8 cellular contexts compared by ENCODE assay signal in the genomic region with DNA sequence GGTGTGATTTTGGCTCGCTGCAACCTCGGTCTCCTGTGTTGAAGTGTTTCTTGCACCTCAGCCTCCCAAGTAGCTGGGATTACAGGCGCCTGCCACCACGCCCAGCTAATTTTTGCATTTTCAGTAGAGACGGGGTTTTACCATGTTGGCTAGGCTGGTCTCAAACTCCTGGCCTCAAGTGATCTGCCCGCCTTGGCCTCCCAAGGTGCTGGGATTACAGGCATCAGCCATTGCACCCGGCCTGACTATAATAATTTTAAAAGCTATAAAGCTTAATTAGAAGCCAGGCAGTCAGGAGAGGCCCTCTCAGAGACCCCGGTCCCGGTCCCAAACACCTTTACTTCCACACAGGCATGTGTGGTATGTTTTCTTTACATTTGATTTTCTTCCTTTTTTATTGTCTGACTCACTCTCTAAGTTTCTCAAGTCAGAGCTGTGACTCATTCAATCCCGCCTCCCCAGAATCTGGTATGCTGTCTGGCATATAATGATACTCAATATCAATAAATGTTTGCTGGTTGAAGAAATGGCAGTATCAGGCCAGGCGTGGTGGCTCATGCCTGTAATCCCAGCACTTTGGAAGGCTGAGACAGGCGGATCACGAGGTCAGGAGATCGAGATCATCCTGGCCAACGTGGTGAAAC. TPM values are rescaled to one million over a fixed set of nuclear protein-coding genes. Genes with fewer than 3 reads are reported as not detected.
A peak's percentile ranks its signal among the peaks of the same experiment; 100 is the strongest.
DNase-seq lines count a peak whose midpoint lies in the region; ATAC-seq and TF ChIP-seq lines count a peak whose summit lies in the region.
"Not testable (repeated sequence)": the region's sequence is repeated elsewhere in the genome, so short reads cannot be mapped to it uniquely, and the experiment has no call there.

No MANE protein-coding gene starts in this region.

- ATAC-seq in SK-N-SH treated with all-trans-retinoic acid at 6 μM for 48 hours: peak; percentile 89
- ATAC-seq in activated T-cell treated with anti-CD3 and anti-CD28 coated beads, Interleukin-2, amount 50 U/mL, for 4 hours: peak; percentile 89 to 96

- not testable (repeated sequence) for H3K4me3 ChIP-seq in Caco-2 (ENCODE audit: low read depth, low read length); cardiac fibroblast (replicated peaks in 1 of 2; ENCODE audit: low read depth in 2 of 2, low read length in 2 of 2); left ventricle myocardium inferior; retinal pigment epithelial cell (ENCODE audit: low read length); suprapubic skin

- peak; percentile 73 to 83 for DNase-seq in Caco-2
- DNase-seq in LHCN-M2 (ENCODE audit: low read depth): peak; percentile 71
- peak; percentile 47 for DNase-seq in activated T-cell treated with anti-CD3 and anti-CD28 coated beads, Interleukin-2, amount 50 U/mL, for 4 hours
- peak; percentile 62 to 84 for DNase-seq in cardiac fibroblast (ENCODE audit: low read depth in 2 of 2)
- not testable (repeated sequence) for DNase-seq in left ventricle myocardium inferior
- peak; percentile 58 for DNase-seq in retinal pigment epithelial cell (ENCODE audit: low read depth)
- peak; percentile 52 for DNase-seq in suprapubic skin (ENCODE audit: low spot score in 2 of 2)

- peaks cover 49% of the 10 kb centered on the region for H3K4me1 Mint-ChIP-seq in Caco-2 (ENCODE audit: low read depth, unreplicated experiment)
- peaks cover 60% of the 10 kb centered on the region for H3K4me1 Mint-ChIP-seq in activated T-cell treated with anti-CD3 and anti-CD28 coated beads, Interleukin-2, amount 50 U/mL, for 4 hours (ENCODE audit: low read depth)

- H3K27ac ChIP-seq in left ventricle myocardium inferior (replicated peaks) (peak overlapping the region; percentile 71), suprapubic skin (peak overlapping the region; percentile 7)

- H3K27me3 ChIP-seq in Caco-2 (replicated peaks; ENCODE audit: control insufficient read depth, insufficient read depth, low read length); left ventricle myocardium inferior (ENCODE audit: low read depth); suprapubic skin: not testable (repeated sequence)

- POLR2A ChIA-PET in Caco-2 (lab: Charles Lee): interaction anchor here (0.6 to 1.2 kb wide), 3 partner anchors 10 to 132 kb away, joined by 4 to 6 read pairs (median 4); a partner anchor contains a TSS

- peaks cover 64% of the 10 kb centered on the region for H3K36me3 Mint-ChIP-seq in Caco-2 (ENCODE audit: insufficient read depth, unreplicated experiment)
- H3K36me3 Mint-ChIP-seq in activated T-cell treated with anti-CD3 and anti-CD28 coated beads, Interleukin-2, amount 50 U/mL, for 4 hours (ENCODE audit: insufficient read depth): peaks cover 18% of the 10 kb centered on the region

- CTCF ChIA-PET in Caco-2 (lab: Charles Lee): interaction anchor here (0.5 to 1.4 kb wide), 6 partner anchors 32 to 180 kb away, joined by 3 to 4 read pairs (median 4); no protein-coding TSS in a partner anchor

- TF ChIP-seq POLR2A in suprapubic skin (IDR thresholded peaks at IDR 0.05): not testable (repeated sequence)

- H3K9me3 ChIP-seq in Caco-2; left ventricle myocardium inferior (replicated peaks); suprapubic skin: not testable (repeated sequence)

- not testable (repeated sequence) for TF ChIP-seq EP300 in suprapubic skin (IDR thresholded peaks at IDR 0.05)

- not testable (repeated sequence) for TF ChIP-seq CTCF in Caco-2 (IDR thresholded peaks at IDR 0.05; ENCODE audit: insufficient read depth in 1 of 2, low read depth in 1 of 2, low read length in 1 of 2, severe bottlenecking in 1 of 2, unreplicated experiment in 1 of 2); cardiac fibroblast (IDR thresholded peaks at IDR 0.05; ENCODE audit: low read depth, low read length); left ventricle myocardium inferior (IDR thresholded peaks at IDR 0.05; ENCODE audit: borderline replicate concordance); retinal pigment epithelial cell (conservative IDR thresholded peaks at IDR 0.05; ENCODE audit: low read depth, low read length); suprapubic skin (IDR thresholded peaks at IDR 0.05)

- H3K9me3 Mint-ChIP-seq in Caco-2 (ENCODE audit: unreplicated experiment); activated T-cell treated with anti-CD3 and anti-CD28 coated beads, Interleukin-2, amount 50 U/mL, for 4 hours: not testable (repeated sequence)

- H3K36me3 ChIP-seq in Caco-2 (ENCODE audit: control insufficient read depth, insufficient read depth, low read length); left ventricle myocardium inferior; suprapubic skin: not testable (repeated sequence)

- 78% methylated on average over 15 of the region's 15 CpGs for WGBS in suprapubic skin

- intact Hi-C loops in Caco-2 (cut with micrococcal nuclease; ENCODE audit: unreplicated experiment); left ventricle myocardium inferior (cut with micrococcal nuclease): not testable (repeated sequence)

- peak overlapping the region; percentile 18 for H3K4me3 Mint-ChIP-seq in Caco-2 (ENCODE audit: unreplicated experiment)
- not testable (repeated sequence) for H3K4me3 Mint-ChIP-seq in activated T-cell treated with anti-CD3 and anti-CD28 coated beads, Interleukin-2, amount 50 U/mL, for 4 hours

- H3K4me1 ChIP-seq in Caco-2 (peaks cover 78% of the 10 kb centered on the region), left ventricle myocardium inferior (peaks cover 94% of the 10 kb centered on the region), suprapubic skin (peaks cover 30% of the 10 kb centered on the region)

- BruUV-seq in Caco-2 (replicated peaks; lab: Mats Ljungman, UMichigan): not testable (repeated sequence)

- H3K27ac Mint-ChIP-seq in Caco-2 (ENCODE audit: unreplicated experiment): peak overlapping the region; percentile 65

- H3K27me3 Mint-ChIP-seq in Caco-2 (ENCODE audit: insufficient read depth, unreplicated experiment); activated T-cell treated with anti-CD3 and anti-CD28 coated beads, Interleukin-2, amount 50 U/mL, for 4 hours (ENCODE audit: low read depth): not testable (repeated sequence)

TF ChIP-seq in SK-N-SH treated with all-trans-retinoic acid at 6 μM for 48 hours, 23 proteins besides CTCF, POLR2A, EP300 and RAD21:
- TF ChIP-seq ISL1 (CRISPR knock-in tag; IDR thresholded peaks at IDR 0.05): peak; percentile 50
TF ChIP-seq in SK-N-SH treated with all-trans-retinoic acid at 6 μM for 48 hours: peak in this region for 1; not testable (repeated sequence) for 22.

RNA-seq across cellular contexts. Expression of a gene that starts 9.4 kb away (rescaled TPM):
- total RNA-seq in Caco-2 (2022): 485 and 509 TPM in 2 replicates
- total RNA-seq in LHCN-M2 (2014; rRNA removed): 61.5 and 71.5 TPM in 2 replicates
- polyA plus RNA-seq in LHCN-M2 (2012): 126 TPM
- total RNA-seq in activated T-cell treated with anti-CD3 and anti-CD28 coated beads, Interleukin-2, amount 50 U/mL, for 4 hours: 100 to 1,000 TPM; 126 to 144 (median 139) TPM
- total RNA-seq in left ventricle myocardium inferior: 77.1 TPM
- total RNA-seq in suprapubic skin: 100 to 1,000 TPM in 2 of 4 donors, 10 to 100 TPM in 2; 80.5 to 162 (median 99.0) TPM

RNA-seq across cellular contexts. Expression of a gene that starts 49.9 kb away (rescaled TPM):
- total RNA-seq in Caco-2 (2022) (78.3 and 84.1 TPM in 2 replicates), LHCN-M2 (2014; rRNA removed) (25.8 and 37.7 TPM in 2 replicates), left ventricle myocardium inferior (17.3 TPM), suprapubic skin (10 to 100 TPM; 30.5 to 82.2 (median 57.3) TPM)
- 23.8 TPM for polyA plus RNA-seq in LHCN-M2 (2012)
- 10 to 100 TPM; 21.6 to 22.5 (median 21.9) TPM for total RNA-seq in activated T-cell treated with anti-CD3 and anti-CD28 coated beads, Interleukin-2, amount 50 U/mL, for 4 hours
